24 cellular contexts compared by ENCODE assay signal in genomic region chr11:100473390-100473740, GRCh38.
"Had no signal": no experiment of that assay in that cellular context is flagged by ENCODE, and none has a peak within 500 bp of the region (broad histone marks: within the 10 kb centered on the region; RNA-seq: fewer than 3 reads in every experiment).

No MANE protein-coding gene starts in this region.

- H3K9me3 ChIP-seq: colonic mucosa, esophagus muscularis mucosa, esophagus squamous epithelium, gastrocnemius medialis, gastroesophageal sphincter, heart left ventricle, heart right ventricle had no signal

- H3K36me3 ChIP-seq: colonic mucosa, esophagus muscularis mucosa, esophagus squamous epithelium, gastrocnemius medialis, gastroesophageal sphincter, heart left ventricle, heart right ventricle had no signal

- H3K4me3 ChIP-seq: colonic mucosa, coronary artery, dorsolateral prefrontal cortex, esophagus muscularis mucosa, esophagus squamous epithelium, gastrocnemius medialis, gastroesophageal sphincter, heart left ventricle, heart right ventricle had no signal

- H3K27ac ChIP-seq: colonic mucosa, coronary artery, dorsolateral prefrontal cortex, epithelial cell of prostate, esophagus muscularis mucosa, esophagus squamous epithelium, foreskin keratinocyte, gastrocnemius medialis, gastroesophageal sphincter, heart left ventricle, heart right ventricle had no signal

- ATAC-seq: effector memory CD8-positive, alpha-beta T cell; esophagus mucosa; foreskin keratinocyte; gastrocnemius medialis; gastroesophageal sphincter had no signal

- DNase-seq: colonic mucosa; cortex of kidney; dermis blood vessel endothelial cell; dorsolateral prefrontal cortex; effector CD4-positive, alpha-beta T cell; effector CD8-positive, alpha-beta T cell; effector memory CD4-positive, alpha-beta T cell; effector memory CD8-positive, alpha-beta T cell; endodermal cell; erythroblast; esophagus squamous epithelium; foreskin fibroblast; foreskin keratinocyte; foreskin melanocyte; gastrocnemius medialis; glutamatergic neuron; head of caudate nucleus; heart left ventricle; heart right ventricle had no signal

- H3K27me3 ChIP-seq: colonic mucosa, esophagus muscularis mucosa, esophagus squamous epithelium, foreskin keratinocyte, gastrocnemius medialis, gastroesophageal sphincter, heart left ventricle, heart right ventricle had no signal
